Comparison of ENCODE assay signal across 30 cellular contexts in genomic region chr11:28245131-28245530, GRCh38.
"Had no signal": no experiment of that assay in that cellular context is flagged by ENCODE, and none has a peak within 500 bp of the region (broad histone marks: within the 10 kb centered on the region; RNA-seq: fewer than 3 reads in every experiment).

No MANE protein-coding gene starts in this region.

- H3K9me3 ChIP-seq: adrenal gland, body of pancreas, left ventricle myocardium inferior, pancreas, psoas muscle, right atrium auricular region, stomach, suprapubic skin, tibial nerve had no signal

- H3K27me3 Mint-ChIP-seq: activated B cell treated with CpG ODN at 0.5 μM for 24 hours; activated CD4-positive, alpha-beta T cell treated with anti-CD3 and anti-CD28 coated beads for 36 hours; activated naive CD8-positive, alpha-beta T cell had no signal

- H3K27me3 ChIP-seq: adrenal gland, body of pancreas, pancreas, right atrium auricular region, stomach, suprapubic skin, tibial nerve had no signal

- FAIRE-seq: frontal cortex, pancreas, urothelium cell line had no signal

- H3K36me3 ChIP-seq: adrenal gland, left ventricle myocardium inferior, pancreas, right atrium auricular region, suprapubic skin, tibial nerve had no signal

- H3K27ac ChIP-seq: adrenal gland, body of pancreas, left ventricle myocardium inferior, pancreas, psoas muscle, right atrium auricular region, skin epidermis, stomach, suprapubic skin, tibial nerve had no signal

- DNase-seq: activated B cell treated with CpG ODN at 0.5 μM for 24 hours; activated CD4-positive, alpha-beta T cell treated with anti-CD3 and anti-CD28 coated beads for 36 hours; activated CD4-positive, alpha-beta T cell treated with anti-CD3 and anti-CD28 coated beads, Interleukin-2, amount 50 U/mL, for 48 hours; activated CD8-positive, alpha-beta memory T cell treated with anti-CD3 and anti-CD28 coated beads, Interleukin-2, amount 50 U/mL, for 48 hours; activated naive CD4-positive, alpha-beta T cell; activated T-cell treated with anti-CD3 and anti-CD28 coated beads, Interleukin-2, amount 50 U/mL, for 4 hours; adrenal gland; body of pancreas; dermis blood vessel endothelial cell; effector CD8-positive, alpha-beta T cell; erythroblast; hippocampal formation; left ventricle myocardium inferior; pancreas; psoas muscle; stimulated activated CD4-positive, alpha-beta T cell treated with anti-CD3 and anti-CD28 coated beads, Interleukin-2, amount 100 ng/mL, for 24 hours; stomach; T1000 had no signal

- H3K4me3 Mint-ChIP-seq: activated B cell treated with CpG ODN at 0.5 μM for 24 hours; activated CD4-positive, alpha-beta T cell treated with anti-CD3 and anti-CD28 coated beads for 36 hours; activated naive CD8-positive, alpha-beta T cell; activated T-cell treated with anti-CD3 and anti-CD28 coated beads, Interleukin-2, amount 50 U/mL, for 4 hours; mesothelial cell of epicardium; nephron; stimulated activated effector memory CD8-positive, alpha-beta T cell treated with anti-CD3 and anti-CD28 coated beads, Interleukin-12 subunit alpha, Interleukin-12 subunit beta, amount 100 ng/mL, for 72 hours; T-helper 1 cell treated with Interleukin-12 subunit alpha and Interleukin-12 subunit beta and Interleukin-4 antibody, amounts not matched to agents 30 μg/mL and 1 μg/mL, for 36 hours had no signal

- H3K4me1 ChIP-seq: body of pancreas, pancreas, psoas muscle, right atrium auricular region, stomach, suprapubic skin had no signal

- ATAC-seq: activated CD4-positive, alpha-beta T cell treated with anti-CD3 and anti-CD28 coated beads for 36 hours; activated T-cell treated with anti-CD3 and anti-CD28 coated beads, Interleukin-2, amount 50 U/mL, for 4 hours; body of pancreas; pancreas; psoas muscle; stimulated activated effector memory CD8-positive, alpha-beta T cell treated with anti-CD3 and anti-CD28 coated beads, Interleukin-12 subunit alpha, Interleukin-12 subunit beta, amount 100 ng/mL, for 72 hours had no signal

- H3K9me3 Mint-ChIP-seq: activated T-helper 2 cell treated with anti-CD3 and anti-CD28 coated beads, Interferon-gamma antibody, Interleukin-2, Interleukin-4, amounts not matched to agents 10 μg/mL and 5 μg/mL and 100 μg/mL, durations not matched to agents 14 hours and 24 hours and 36 hours; mesothelial cell of epicardium; nephron; T-helper 1 cell treated with Interleukin-12 subunit alpha and Interleukin-12 subunit beta and Interleukin-4 antibody, amounts not matched to agents 30 μg/mL and 1 μg/mL, for 36 hours had no signal

- H3K4me3 ChIP-seq: adrenal gland, body of pancreas, left ventricle myocardium inferior, pancreas, psoas muscle, right atrium auricular region, skin epidermis, stomach, suprapubic skin, tibial nerve had no signal

- H3K4me1 Mint-ChIP-seq: activated CD4-positive, alpha-beta T cell treated with anti-CD3 and anti-CD28 coated beads for 36 hours; nephron had no signal

- H3K27ac Mint-ChIP-seq: activated B cell treated with CpG ODN at 0.5 μM for 24 hours; activated CD4-positive, alpha-beta T cell treated with anti-CD3 and anti-CD28 coated beads for 36 hours; activated naive CD8-positive, alpha-beta T cell; activated T-helper 2 cell treated with anti-CD3 and anti-CD28 coated beads, Interferon-gamma antibody, Interleukin-2, Interleukin-4, amounts not matched to agents 10 μg/mL and 5 μg/mL and 100 μg/mL, durations not matched to agents 14 hours and 24 hours and 36 hours; mesothelial cell of epicardium; nephron; stimulated activated effector memory CD8-positive, alpha-beta T cell treated with anti-CD3 and anti-CD28 coated beads, Interleukin-12 subunit alpha, Interleukin-12 subunit beta, amount 100 ng/mL, for 72 hours; T-helper 1 cell treated with Interleukin-12 subunit alpha and Interleukin-12 subunit beta and Interleukin-4 antibody, amounts not matched to agents 30 μg/mL and 1 μg/mL, for 36 hours had no signal
